1 cellular context compared by ENCODE assay signal in the genomic region with DNA sequence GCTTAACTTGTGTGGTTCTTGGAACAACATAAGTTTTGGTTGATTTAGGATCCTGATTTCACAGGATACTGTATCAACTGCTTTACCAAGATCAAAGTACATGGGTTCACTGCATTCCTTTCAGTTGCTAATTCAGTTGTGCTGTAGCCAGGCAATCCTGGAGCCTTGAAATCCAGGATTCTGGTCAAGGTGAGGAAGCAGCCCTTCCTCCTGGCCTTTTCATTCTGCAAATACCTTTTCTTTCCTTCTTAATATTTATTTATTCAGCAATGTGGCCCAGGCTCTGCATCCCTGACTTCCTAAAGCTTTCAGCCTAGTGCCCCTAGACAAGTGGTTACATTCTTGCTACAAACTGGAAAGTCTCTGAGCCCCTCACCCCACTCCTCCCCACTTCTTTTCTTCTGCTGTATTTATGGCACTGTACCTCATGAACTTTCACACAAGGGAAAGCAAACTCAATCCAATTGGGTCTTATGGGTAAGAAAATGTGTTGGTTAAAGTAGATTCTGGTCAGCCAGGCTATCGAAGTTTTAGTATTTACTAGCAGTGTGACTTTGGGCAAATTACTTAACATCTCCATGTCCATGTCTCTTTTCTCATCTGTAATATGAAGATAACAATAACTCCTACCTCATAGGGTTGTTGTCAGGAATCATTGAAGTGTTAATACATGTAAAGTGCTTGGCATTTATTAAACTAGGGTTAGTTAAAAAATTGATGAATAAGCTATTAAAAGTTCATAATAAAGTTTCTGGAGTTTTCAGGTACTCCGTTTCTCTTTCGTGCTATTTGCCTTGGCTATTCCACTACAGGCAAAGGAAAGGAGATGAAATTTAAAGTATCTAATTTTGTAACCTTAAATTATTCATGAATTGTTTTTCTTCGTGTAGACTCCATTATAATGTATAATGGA.
TF ChIP-seq lines count a peak whose summit lies in the region.

No MANE protein-coding gene starts in this region.

TF ChIP-seq in WTC11, 78 proteins besides CTCF, POLR2A, EP300 and RAD21 (continued from another document):
- TF ChIP-seq GABPB1 (CRISPR knock-in tag; IDR thresholded peaks at IDR 0.05), result 0 out of 2 replicates have a peak, but pooled peaks have one; percentile 28
- TF ChIP-seq FOXP1 (CRISPR knock-in tag; IDR thresholded peaks at IDR 0.05; ENCODE audit: borderline replicate concordance), result no peak
- TF ChIP-seq, protein P1, sequence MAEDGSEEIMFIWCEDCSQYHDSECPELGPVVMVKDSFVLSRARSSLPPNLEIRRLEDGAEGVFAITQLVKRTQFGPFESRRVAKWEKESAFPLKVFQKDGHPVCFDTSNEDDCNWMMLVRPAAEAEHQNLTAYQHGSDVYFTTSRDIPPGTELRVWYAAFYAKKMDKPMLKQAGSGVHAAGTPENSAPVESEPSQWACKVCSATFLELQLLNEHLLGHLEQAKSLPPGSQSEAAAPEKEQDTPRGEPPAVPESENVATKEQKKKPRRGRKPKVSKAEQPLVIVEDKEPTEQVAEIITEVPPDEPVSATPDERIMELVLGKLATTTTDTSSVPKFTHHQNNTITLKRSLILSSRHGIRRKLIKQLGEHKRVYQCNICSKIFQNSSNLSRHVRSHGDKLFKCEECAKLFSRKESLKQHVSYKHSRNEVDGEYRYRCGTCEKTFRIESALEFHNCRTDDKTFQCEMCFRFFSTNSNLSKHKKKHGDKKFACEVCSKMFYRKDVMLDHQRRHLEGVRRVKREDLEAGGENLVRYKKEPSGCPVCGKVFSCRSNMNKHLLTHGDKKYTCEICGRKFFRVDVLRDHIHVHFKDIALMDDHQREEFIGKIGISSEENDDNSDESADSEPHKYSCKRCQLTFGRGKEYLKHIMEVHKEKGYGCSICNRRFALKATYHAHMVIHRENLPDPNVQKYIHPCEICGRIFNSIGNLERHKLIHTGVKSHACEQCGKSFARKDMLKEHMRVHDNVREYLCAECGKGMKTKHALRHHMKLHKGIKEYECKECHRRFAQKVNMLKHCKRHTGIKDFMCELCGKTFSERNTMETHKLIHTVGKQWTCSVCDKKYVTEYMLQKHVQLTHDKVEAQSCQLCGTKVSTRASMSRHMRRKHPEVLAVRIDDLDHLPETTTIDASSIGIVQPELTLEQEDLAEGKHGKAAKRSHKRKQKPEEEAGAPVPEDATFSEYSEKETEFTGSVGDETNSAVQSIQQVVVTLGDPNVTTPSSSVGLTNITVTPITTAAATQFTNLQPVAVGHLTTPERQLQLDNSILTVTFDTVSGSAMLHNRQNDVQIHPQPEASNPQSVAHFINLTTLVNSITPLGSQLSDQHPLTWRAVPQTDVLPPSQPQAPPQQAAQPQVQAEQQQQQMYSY (CRISPR knock-in tag; IDR thresholded peaks at IDR 0.05), result peak; percentile 97
- TF ChIP-seq, protein P2, sequence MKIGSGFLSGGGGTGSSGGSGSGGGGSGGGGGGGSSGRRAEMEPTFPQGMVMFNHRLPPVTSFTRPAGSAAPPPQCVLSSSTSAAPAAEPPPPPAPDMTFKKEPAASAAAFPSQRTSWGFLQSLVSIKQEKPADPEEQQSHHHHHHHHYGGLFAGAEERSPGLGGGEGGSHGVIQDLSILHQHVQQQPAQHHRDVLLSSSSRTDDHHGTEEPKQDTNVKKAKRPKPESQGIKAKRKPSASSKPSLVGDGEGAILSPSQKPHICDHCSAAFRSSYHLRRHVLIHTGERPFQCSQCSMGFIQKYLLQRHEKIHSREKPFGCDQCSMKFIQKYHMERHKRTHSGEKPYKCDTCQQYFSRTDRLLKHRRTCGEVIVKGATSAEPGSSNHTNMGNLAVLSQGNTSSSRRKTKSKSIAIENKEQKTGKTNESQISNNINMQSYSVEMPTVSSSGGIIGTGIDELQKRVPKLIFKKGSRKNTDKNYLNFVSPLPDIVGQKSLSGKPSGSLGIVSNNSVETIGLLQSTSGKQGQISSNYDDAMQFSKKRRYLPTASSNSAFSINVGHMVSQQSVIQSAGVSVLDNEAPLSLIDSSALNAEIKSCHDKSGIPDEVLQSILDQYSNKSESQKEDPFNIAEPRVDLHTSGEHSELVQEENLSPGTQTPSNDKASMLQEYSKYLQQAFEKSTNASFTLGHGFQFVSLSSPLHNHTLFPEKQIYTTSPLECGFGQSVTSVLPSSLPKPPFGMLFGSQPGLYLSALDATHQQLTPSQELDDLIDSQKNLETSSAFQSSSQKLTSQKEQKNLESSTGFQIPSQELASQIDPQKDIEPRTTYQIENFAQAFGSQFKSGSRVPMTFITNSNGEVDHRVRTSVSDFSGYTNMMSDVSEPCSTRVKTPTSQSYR (CRISPR knock-in tag; IDR thresholded peaks at IDR 0.05), result no peak
- no peak for TF ChIP-seq NFATC4 (CRISPR knock-in tag; IDR thresholded peaks at IDR 0.05)
